Comparison of ENCODE assay signal across 23 cellular contexts in genomic region chr14:104378636-104379225, GRCh38.
DNase-seq lines count a peak whose midpoint lies in the region; ATAC-seq, FAIRE-seq and TF ChIP-seq lines count a peak whose summit lies in the region.
"Had no signal": no experiment of that assay in that cellular context is flagged by ENCODE, and none has a peak within 500 bp of the region (broad histone marks: within the 10 kb centered on the region; RNA-seq: fewer than 3 reads in every experiment).

No MANE protein-coding gene starts in this region.

- ATAC-seq in aorta (ENCODE audit: low FRiP score) = no peak
- ATAC-seq: A549 had no signal

- no peak overlapping the region for H3K9ac ChIP-seq in kidney (ENCODE audit: low read length in 2 of 2)
- H3K9ac ChIP-seq: SK-N-SH had no signal

- peak; percentile 42 for DNase-seq in NCI-H748 (lab: John Stamatoyannopoulos, UW; ENCODE audit: unreplicated experiment)
- DNase-seq in NCI-H748 treated with DMSO at 0.1 percent for 48 hours (lab: John Stamatoyannopoulos, UW) = no peak
- DNase-seq in NCI-H2227 (lab: John Stamatoyannopoulos, UW; ENCODE audit: unreplicated experiment) = peak; percentile 26
- peak; percentile 24 for DNase-seq in kidney
- peak; percentile 17 to 18 for DNase-seq in aorta
- DNase-seq in caudate nucleus (lab: John Stamatoyannopoulos, UW) = no peak
- DNase-seq in dorsolateral prefrontal cortex = no peak
- DNase-seq: DMS53; IMR-90; NCI-H1105; NCI-H1694; NCI-H2081; NCI-H446; NCI-H69; NK-92 treated with Interleukin-12 subunit alpha and Interleukin-12 subunit beta, amount 100 ng/mL, for 24 hours; SIG-M5; SK-N-SH had no signal

- H3K4me3 ChIP-seq in kidney (ENCODE audit: low read length in 2 of 2) = no peak overlapping the region
- H3K4me3 ChIP-seq in aorta (ENCODE audit: low read length in 2 of 2) = no peak overlapping the region
- H3K4me3 ChIP-seq in dorsolateral prefrontal cortex = no peak overlapping the region
- H3K4me3 ChIP-seq: A549 had no signal

- H3K27ac ChIP-seq in kidney (ENCODE audit: low read depth in 2 of 2, low read length in 2 of 2) (no peak overlapping the region), aorta (ENCODE audit: low read depth in 1 of 2, low read length in 2 of 2) (no peak overlapping the region), caudate nucleus (ENCODE audit: low read depth, low read length) (no peak overlapping the region), dorsolateral prefrontal cortex (no peak overlapping the region)
- H3K27ac ChIP-seq: A549, RWPE1 had no signal

- no peak for FAIRE-seq in kidney (lab: Jason Lieb, UNC)
- FAIRE-seq: A549, D721Med, GM19239, H1, HTR-8/SVneo had no signal

- H3K4me1 ChIP-seq in kidney (ENCODE audit: control insufficient read depth in 1 of 2, insufficient read depth in 1 of 2, low read depth in 1 of 2, low read length in 2 of 2) (no peaks in the 10 kb centered on the region), aorta (ENCODE audit: control insufficient read depth in 1 of 2, insufficient read depth in 2 of 2, low read length in 2 of 2) (no peaks in the 10 kb centered on the region)
- H3K4me1 ChIP-seq: A549 had no signal

- H3K36me3 ChIP-seq in kidney (ENCODE audit: control insufficient read depth in 1 of 2, insufficient read depth in 2 of 2, low read length in 2 of 2) (no peaks in the 10 kb centered on the region), aorta (ENCODE audit: control insufficient read depth in 1 of 2, insufficient read depth in 2 of 2, low read length in 1 of 2) (no peaks in the 10 kb centered on the region)

- TF ChIP-seq CTCF in kidney (IDR thresholded peaks at IDR 0.05; ENCODE audit: borderline replicate concordance, extremely low read depth, insufficient read depth) (no peak), dorsolateral prefrontal cortex (IDR thresholded peaks at IDR 0.05 in 54 of 56, conservative IDR thresholded peaks at IDR 0.05 in 2 of 56; ENCODE audit: low read depth in 1 of 56, partially characterized antibody in 56 of 56) (no peak)

- H3K27me3 ChIP-seq in aorta (ENCODE audit: control insufficient read depth in 1 of 2, insufficient read depth in 2 of 2, low read length in 1 of 2) = no peaks in the 10 kb centered on the region
- H3K27me3 ChIP-seq in dorsolateral prefrontal cortex = peaks cover 0 to 52% (median 15%) of the 10 kb centered on the region in 45 donors

- 51 to 57% methylated on average over 8 of the region's 8 CpGs for WGBS in aorta, 2 donors

- H3K9me3 ChIP-seq in kidney (ENCODE audit: control insufficient read depth in 1 of 2, low read length in 2 of 2) = peaks cover 4 to 8% of the 10 kb centered on the region in 2 donors
- H3K9me3 ChIP-seq in aorta (ENCODE audit: control insufficient read depth, low read length) = peaks cover 13% of the 10 kb centered on the region
- H3K9me3 ChIP-seq: SK-N-SH had no signal

- intact Hi-C loops in kidney (cut with DNase I) = no loop called here
- intact Hi-C loops in aorta (cut with DNase I) = no loop called here
- intact Hi-C loops in dorsolateral prefrontal cortex (cut with DNase I) = loop anchor here in 1 of 2 donors (10.0 kb wide), 1 partner anchor 244 kb away; the partner anchor contains the start of gene KIF26A

Comparison
In these comparisons a context has a peak if more than half of its experiments do, and no peak if none do; other contexts are left out.
1. DNase-seq: peak in NCI-H748 (single experiment), NCI-H2227 (single experiment), kidney (single experiment) and aorta (2 of 2); none in NCI-H748 treated with DMSO at 0.1 percent for 48 hours (single experiment), caudate nucleus (0 of 61) and dorsolateral prefrontal cortex (0 of 10).